ENCODE assay signal across 9 cellular contexts in genomic region chr1:248900637-248901036, GRCh38.
"Had no signal": no experiment of that assay in that cellular context is flagged by ENCODE, and none has a peak within 500 bp of the region (broad histone marks: within the 10 kb centered on the region; RNA-seq: fewer than 3 reads in every experiment).

No MANE protein-coding gene starts in this region.

- H3K27ac ChIP-seq: GM23248, HL-60 had no signal

- FAIRE-seq: HepG2 had no signal

- H2AFZ ChIP-seq: GM23248 had no signal

- ATAC-seq: HCT116, HepG2 had no signal

- DNase-seq: GM23248, GOT3, H7, HFFc6, KG1 had no signal

- H3K36me3 ChIP-seq: HAP-1 had no signal

- H3K4me3 ChIP-seq: GM23248, HAP-1 had no signal

- H3K9ac ChIP-seq: GM23248 had no signal

- H3K9me3 ChIP-seq: HAP-1 had no signal
